ENCODE assay signal across 1 cellular context in genomic region chr17:43547189-43547550, GRCh38.
TF ChIP-seq lines count a peak whose summit lies in the region.

No MANE protein-coding gene starts in this region.

TF ChIP-seq in GM12878, 131 proteins besides CTCF, POLR2A, EP300 and RAD21:
- TF ChIP-seq MEF2B (IDR thresholded peaks at IDR 0.05; ENCODE audit: partially characterized antibody, poor library complexity, severe bottlenecking) (no peak), TCF12 (IDR thresholded peaks at IDR 0.05; ENCODE audit: low read depth, low read length) (no peak), PRDM15 (CRISPR knock-in tag; IDR thresholded peaks at IDR 0.05) (no peak), USF2 (IDR thresholded peaks at IDR 0.05; ENCODE audit: borderline replicate concordance, low read depth, low read length) (no peak), FOXM1 (IDR thresholded peaks at IDR 0.05; ENCODE audit: low read depth, low read length) (no peak), TAF1 (IDR thresholded peaks at IDR 0.05; ENCODE audit: borderline replicate concordance, low read depth, low read length) (no peak), SUPT20H (IDR thresholded peaks at IDR 0.05; ENCODE audit: borderline replicate concordance, control insufficient read depth, low read depth, low read length) (no peak), CBX5 (IDR thresholded peaks at IDR 0.05; ENCODE audit: low read depth) (no peak), PKNOX1 (IDR thresholded peaks at IDR 0.05) (no peak), CHD1 (IDR thresholded peaks at IDR 0.05; ENCODE audit: low read depth, low read length) (no peak), CREM (IDR thresholded peaks at IDR 0.05; ENCODE audit: low read depth) (no peak), STAT1 (conservative IDR thresholded peaks at IDR 0.05) (no peak), SIN3A (IDR thresholded peaks at IDR 0.05; ENCODE audit: low read depth, low read length) (no peak), CEBPZ (IDR thresholded peaks at IDR 0.05; ENCODE audit: low read depth, low read length) (no peak), ZBTB40 (IDR thresholded peaks at IDR 0.05; ENCODE audit: borderline replicate concordance) (no peak), RAD51 (IDR thresholded peaks at IDR 0.05) (no peak), SMAD1 (IDR thresholded peaks at IDR 0.05; ENCODE audit: low read depth, partially characterized antibody) (no peak), FOS (IDR thresholded peaks at IDR 0.05; ENCODE audit: borderline replicate concordance, extremely low read depth, insufficient read length) (no peak), NBN (IDR thresholded peaks at IDR 0.05) (no peak), MLLT1 (IDR thresholded peaks at IDR 0.05) (no peak)
